8 cellular contexts compared by ENCODE assay signal in genomic region chr13:51453959-51454703, GRCh38. TPM values are rescaled to one million over a fixed set of nuclear protein-coding genes. Genes with fewer than 3 reads are reported as not detected.
DNase-seq lines count a peak whose midpoint lies in the region; ATAC-seq and TF ChIP-seq lines count a peak whose summit lies in the region.

No MANE protein-coding gene starts in this region.

- peak; percentile 31 for DNase-seq in EH (ENCODE audit: low read depth)
- peak; percentile 66 to 91 (median 85) for DNase-seq in NCI-H1417 (lab: John Stamatoyannopoulos, UW)
- DNase-seq in activated CD8-positive, alpha-beta memory T cell treated with anti-CD3 and anti-CD28 coated beads, Interleukin-2, amount 50 U/mL, for 48 hours: peak; percentile 71
- DNase-seq in erythroblast (lab: John Stamatoyannopoulos, UW): peak; percentile 68 to 81

- no peak for TF ChIP-seq CTCF in neural cell (IDR thresholded peaks at IDR 0.05; ENCODE audit: poor library complexity, severe bottlenecking)

- H3K27me3 ChIP-seq in neural cell (ENCODE audit: insufficient read depth, low read depth, low read length): no peaks in the 10 kb centered on the region

- H3K27ac ChIP-seq in neural cell (ENCODE audit: low read length) (peak overlapping the region; percentile 87), temporal lobe (ENCODE audit: low read depth, low read length) (peak overlapping the region; percentile 98)

- peaks cover 10% of the 10 kb centered on the region for H3K79me2 ChIP-seq in neural cell (replicated peaks; ENCODE audit: insufficient read depth, low read length)

- no peaks in the 10 kb centered on the region for H3K9me3 ChIP-seq in neural cell (ENCODE audit: low read length)

- TF ChIP-seq EP300 in neural cell (conservative IDR thresholded peaks at IDR 0.05; ENCODE audit: poor library complexity, severe bottlenecking): no peak

- peaks cover 6% of the 10 kb centered on the region for H3F3A ChIP-seq in neural cell (ENCODE audit: insufficient read depth, low read length, poor library complexity, severe bottlenecking)

- TF ChIP-seq RAD21 in neural cell (conservative IDR thresholded peaks at IDR 0.05): no peak

- H2AFZ ChIP-seq in neural cell (ENCODE audit: low read depth, low read length): peak overlapping the region; percentile 59

- no peak for TF ChIP-seq POLR2A in erythroblast (IDR thresholded peaks at IDR 0.05; ENCODE audit: low read length)

- H3K4me2 ChIP-seq in neural cell (ENCODE audit: low read length): peak overlapping the region; percentile 83

- ATAC-seq in HG03571 (IDR thresholded peaks at IDR 0.05; ENCODE audit: unreplicated experiment) (no peak), HG02610 (IDR thresholded peaks at IDR 0.05; ENCODE audit: unreplicated experiment) (no peak)

- no peaks in the 10 kb centered on the region for H3K36me3 ChIP-seq in neural cell (ENCODE audit: insufficient read depth, low read length)

- no peaks in the 10 kb centered on the region for H4K20me1 ChIP-seq in neural cell (ENCODE audit: insufficient read depth)

- H3K4me3 ChIP-seq in neural cell (ENCODE audit: low read length): peak overlapping the region; percentile 73

- H3K9me2 ChIP-seq in neural cell (ENCODE audit: insufficient read depth, low read length): no peaks in the 10 kb centered on the region

- peak overlapping the region; percentile 92 for H3K9ac ChIP-seq in neural cell (ENCODE audit: low read length)

TF ChIP-seq in neural cell, 6 proteins besides CTCF, POLR2A, EP300 and RAD21:
- no peak for TF ChIP-seq REST (IDR thresholded peaks at IDR 0.05; ENCODE audit: borderline replicate concordance)
- TF ChIP-seq POLR2AphosphoS5 (IDR thresholded peaks at IDR 0.05): no peak
- no peak for TF ChIP-seq EZH2 (IDR thresholded peaks at IDR 0.05; ENCODE audit: borderline replicate concordance, insufficient read depth, low read length, poor library complexity, severe bottlenecking)
- TF ChIP-seq MXI1 (conservative IDR thresholded peaks at IDR 0.05; ENCODE audit: poor library complexity, severe bottlenecking): no peak
- TF ChIP-seq SMC3 (conservative IDR thresholded peaks at IDR 0.05; ENCODE audit: poor library complexity): no peak
- no peak for TF ChIP-seq TAF1 (IDR thresholded peaks at IDR 0.05; ENCODE audit: low read depth)

RNA-seq across cellular contexts. Expression of gene INTS6, which starts 1.3 kb away (rescaled TPM):
- 22.6 and 31.1 TPM in 2 replicates for polyA plus RNA-seq in neural cell
- 73.5 and 80.3 TPM in 2 replicates for polyA minus RNA-seq in neural cell
- total RNA-seq in temporal lobe: 31.7 TPM

Comparison
In these comparisons a context has a peak if more than half of its experiments do, and no peak if none do; other contexts are left out.
1. DNase-seq: peak in every context shown above with its lines; median percentile 85 in NCI-H1417; 74 in erythroblast; 71 in activated CD8-positive, alpha-beta memory T cell treated with anti-CD3 and anti-CD28 coated beads, Interleukin-2, amount 50 U/mL, for 48 hours; 31 in EH.